ENCODE assay signal across 1 cellular context in genomic region chr3:71415708-71416108, GRCh38.
A peak's percentile ranks its signal among the peaks of the same experiment; 100 is the strongest.
TF ChIP-seq lines count a peak whose summit lies in the region.

No MANE protein-coding gene starts in this region.

TF ChIP-seq in HepG2, 621 proteins besides CTCF, POLR2A, EP300 and RAD21 (continued from another document and continues in another):
- TF ChIP-seq HNF1A (IDR thresholded peaks at IDR 0.05; ENCODE audit: low read depth) = 0 out of 2 replicates have a peak, but pooled peaks have one; percentile 17
- TF ChIP-seq HNF1A (CRISPR knock-in tag; IDR thresholded peaks at IDR 0.05; ENCODE audit: borderline replicate concordance) = no peak
- no peak for TF ChIP-seq GATAD1 (CRISPR knock-in tag; IDR thresholded peaks at IDR 0.05)
- TF ChIP-seq ZNF335 (CRISPR knock-in tag; IDR thresholded peaks at IDR 0.05) = no peak
- TF ChIP-seq CHD2 (IDR thresholded peaks at IDR 0.05; ENCODE audit: low read depth, low read length) = no peak
- TF ChIP-seq KMT2B (CRISPR knock-in tag; IDR thresholded peaks at IDR 0.05) = no peak
- no peak for TF ChIP-seq ZNF382 (CRISPR knock-in tag; IDR thresholded peaks at IDR 0.05; ENCODE audit: borderline replicate concordance)
- 0 out of 2 replicates have a peak, but pooled peaks have one; percentile 22 for TF ChIP-seq HNF4G (IDR thresholded peaks at IDR 0.05; ENCODE audit: borderline replicate concordance, low read depth, low read length)
- no peak for TF ChIP-seq HNF4G (CRISPR knock-in tag; IDR thresholded peaks at IDR 0.05; ENCODE audit: borderline replicate concordance, low read depth)
- peak; percentile 32; the same call in 1 of the 2 replicates for TF ChIP-seq HNF4A (CRISPR knock-in tag; IDR thresholded peaks at IDR 0.05)
- TF ChIP-seq TCF7L2 (IDR thresholded peaks at IDR 0.05; ENCODE audit: low read depth, low read length) = peak; percentile 87
- peak; percentile 93 for TF ChIP-seq ZKSCAN1 (IDR thresholded peaks at IDR 0.05; ENCODE audit: low read length)
- no peak for TF ChIP-seq GZF1 (CRISPR knock-in tag; IDR thresholded peaks at IDR 0.05)
- peak; percentile 43; the same call in 1 of the 2 replicates for TF ChIP-seq RERE (CRISPR knock-in tag; IDR thresholded peaks at IDR 0.05; ENCODE audit: low read depth)
- no peak for TF ChIP-seq RXRB (CRISPR knock-in tag; IDR thresholded peaks at IDR 0.05; ENCODE audit: borderline replicate concordance)
- TF ChIP-seq GATA4 (IDR thresholded peaks at IDR 0.05; ENCODE audit: borderline replicate concordance, low read depth) = peak; percentile 82; the same call in 1 of the 2 replicates
- peak; percentile 96 for TF ChIP-seq TCF7 (IDR thresholded peaks at IDR 0.05; ENCODE audit: low read depth)
- TF ChIP-seq ZNF121 (CRISPR knock-in tag; IDR thresholded peaks at IDR 0.05) = no peak
- TF ChIP-seq KAT8 (CRISPR knock-in tag; IDR thresholded peaks at IDR 0.05) = no peak
- 0 out of 4 replicates have a peak, but pooled peaks of 1 of the 2 experiments have one; percentile 10 for TF ChIP-seq ATF4 (CRISPR knock-in tag; IDR thresholded peaks at IDR 0.05)
- TF ChIP-seq NCOA2 (CRISPR knock-in tag; IDR thresholded peaks at IDR 0.05) = peak; percentile 62; the same call in 1 of the 2 replicates
- TF ChIP-seq AHDC1 (CRISPR knock-in tag; IDR thresholded peaks at IDR 0.05; ENCODE audit: borderline replicate concordance) = peak; percentile 56; the same call in 1 of the 2 replicates
- TF ChIP-seq CHD4 (IDR thresholded peaks at IDR 0.05; ENCODE audit: borderline replicate concordance, low read length) = no peak
- peak; percentile 52 for TF ChIP-seq ZEB1 (IDR thresholded peaks at IDR 0.05; ENCODE audit: insufficient replicate concordance, low read depth)
- peak; percentile 52; the same call in 1 of the 2 replicates for TF ChIP-seq BCL6 (CRISPR knock-in tag; IDR thresholded peaks at IDR 0.05)
- TF ChIP-seq ATF6 (CRISPR knock-in tag; conservative IDR thresholded peaks at IDR 0.05) = no peak
- TF ChIP-seq ZNF567 (CRISPR knock-in tag; IDR thresholded peaks at IDR 0.05; ENCODE audit: borderline replicate concordance) = no peak
- peak; percentile 46; the same call in 1 of the 2 replicates for TF ChIP-seq ZGPAT (CRISPR knock-in tag; IDR thresholded peaks at IDR 0.05)
- no peak for TF ChIP-seq PRMT3 (CRISPR knock-in tag; IDR thresholded peaks at IDR 0.05; ENCODE audit: borderline replicate concordance, low read depth)
- TF ChIP-seq BCL3 (CRISPR knock-in tag; IDR thresholded peaks at IDR 0.05) = no peak
- no peak for TF ChIP-seq POGZ (CRISPR knock-in tag; IDR thresholded peaks at IDR 0.05)
- no peak for TF ChIP-seq ZNF607 (CRISPR knock-in tag; IDR thresholded peaks at IDR 0.05; ENCODE audit: borderline replicate concordance)
- TF ChIP-seq ZNF7 (CRISPR knock-in tag; IDR thresholded peaks at IDR 0.05) = no peak
- TF ChIP-seq ZNF414 (CRISPR knock-in tag; IDR thresholded peaks at IDR 0.05) = no peak
- TF ChIP-seq NR2F2 (IDR thresholded peaks at IDR 0.05; ENCODE audit: borderline replicate concordance, low read depth) = no peak
- peak; percentile 53; the same call in 1 of the 2 replicates for TF ChIP-seq SIX1 (CRISPR knock-in tag; IDR thresholded peaks at IDR 0.05; ENCODE audit: borderline replicate concordance)
